Comparison of ENCODE assay signal across 1 cellular context in the genomic region with DNA sequence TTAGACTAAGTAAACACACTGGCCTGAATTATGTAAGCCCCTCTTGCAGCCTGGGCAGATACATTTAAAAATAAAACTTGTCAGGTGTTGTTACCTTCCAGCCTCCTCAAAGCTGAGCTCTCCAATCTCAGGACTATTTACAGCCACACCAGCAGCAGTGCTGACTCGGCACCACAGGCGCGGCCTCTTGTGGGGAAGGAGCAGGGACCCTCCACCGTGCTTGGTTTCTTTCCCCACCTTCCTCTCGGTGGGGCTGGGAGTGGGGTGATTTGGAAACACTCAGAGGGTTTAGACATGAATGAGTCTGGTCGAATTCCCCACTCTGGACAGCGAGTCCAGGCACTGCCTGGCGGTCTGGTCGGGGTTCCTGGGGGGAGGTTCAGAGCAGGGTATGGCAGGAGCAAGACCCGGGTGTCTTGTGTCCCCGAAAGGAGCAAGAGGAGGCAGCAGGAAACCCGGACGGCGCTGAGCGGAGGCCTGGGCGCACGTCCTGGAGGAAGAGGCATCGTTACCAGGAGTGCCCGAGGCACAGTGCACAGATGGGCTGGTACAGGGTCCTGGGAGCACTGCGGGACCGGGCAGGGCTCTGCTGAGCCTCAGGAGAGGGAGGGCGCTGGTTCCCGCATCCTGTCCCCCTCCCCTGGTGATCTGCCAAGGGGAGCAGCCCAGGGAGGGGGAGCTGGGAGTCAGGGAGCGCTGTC.
TF ChIP-seq lines count a peak whose summit lies in the region.

No MANE protein-coding gene starts in this region.

TF ChIP-seq in HepG2, 621 proteins besides CTCF, POLR2A, EP300 and RAD21:
- TF ChIP-seq, protein P1, sequence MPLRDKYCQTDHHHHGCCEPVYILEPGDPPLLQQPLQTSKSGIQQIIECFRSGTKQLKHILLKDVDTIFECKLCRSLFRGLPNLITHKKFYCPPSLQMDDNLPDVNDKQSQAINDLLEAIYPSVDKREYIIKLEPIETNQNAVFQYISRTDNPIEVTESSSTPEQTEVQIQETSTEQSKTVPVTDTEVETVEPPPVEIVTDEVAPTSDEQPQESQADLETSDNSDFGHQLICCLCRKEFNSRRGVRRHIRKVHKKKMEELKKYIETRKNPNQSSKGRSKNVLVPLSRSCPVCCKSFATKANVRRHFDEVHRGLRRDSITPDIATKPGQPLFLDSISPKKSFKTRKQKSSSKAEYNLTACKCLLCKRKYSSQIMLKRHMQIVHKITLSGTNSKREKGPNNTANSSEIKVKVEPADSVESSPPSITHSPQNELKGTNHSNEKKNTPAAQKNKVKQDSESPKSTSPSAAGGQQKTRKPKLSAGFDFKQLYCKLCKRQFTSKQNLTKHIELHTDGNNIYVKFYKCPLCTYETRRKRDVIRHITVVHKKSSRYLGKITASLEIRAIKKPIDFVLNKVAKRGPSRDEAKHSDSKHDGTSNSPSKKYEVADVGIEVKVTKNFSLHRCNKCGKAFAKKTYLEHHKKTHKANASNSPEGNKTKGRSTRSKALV (CRISPR knock-in tag; IDR thresholded peaks at IDR 0.05): no peak
- TF ChIP-seq ZNF180 (CRISPR knock-in tag; IDR thresholded peaks at IDR 0.05; ENCODE audit: borderline replicate concordance, low read depth) (no peak), GPN1 (CRISPR knock-in tag; IDR thresholded peaks at IDR 0.05; ENCODE audit: borderline replicate concordance) (no peak), HOXA5 (CRISPR knock-in tag; IDR thresholded peaks at IDR 0.05) (no peak), SIX4 (CRISPR knock-in tag; IDR thresholded peaks at IDR 0.05) (no peak), ZNF879 (CRISPR knock-in tag; IDR thresholded peaks at IDR 0.05) (no peak)
- TF ChIP-seq, protein P2, sequence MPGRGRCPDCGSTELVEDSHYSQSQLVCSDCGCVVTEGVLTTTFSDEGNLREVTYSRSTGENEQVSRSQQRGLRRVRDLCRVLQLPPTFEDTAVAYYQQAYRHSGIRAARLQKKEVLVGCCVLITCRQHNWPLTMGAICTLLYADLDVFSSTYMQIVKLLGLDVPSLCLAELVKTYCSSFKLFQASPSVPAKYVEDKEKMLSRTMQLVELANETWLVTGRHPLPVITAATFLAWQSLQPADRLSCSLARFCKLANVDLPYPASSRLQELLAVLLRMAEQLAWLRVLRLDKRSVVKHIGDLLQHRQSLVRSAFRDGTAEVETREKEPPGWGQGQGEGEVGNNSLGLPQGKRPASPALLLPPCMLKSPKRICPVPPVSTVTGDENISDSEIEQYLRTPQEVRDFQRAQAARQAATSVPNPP (CRISPR knock-in tag; IDR thresholded peaks at IDR 0.05): no peak
